8 cellular contexts compared by ENCODE assay signal in the genomic region with DNA sequence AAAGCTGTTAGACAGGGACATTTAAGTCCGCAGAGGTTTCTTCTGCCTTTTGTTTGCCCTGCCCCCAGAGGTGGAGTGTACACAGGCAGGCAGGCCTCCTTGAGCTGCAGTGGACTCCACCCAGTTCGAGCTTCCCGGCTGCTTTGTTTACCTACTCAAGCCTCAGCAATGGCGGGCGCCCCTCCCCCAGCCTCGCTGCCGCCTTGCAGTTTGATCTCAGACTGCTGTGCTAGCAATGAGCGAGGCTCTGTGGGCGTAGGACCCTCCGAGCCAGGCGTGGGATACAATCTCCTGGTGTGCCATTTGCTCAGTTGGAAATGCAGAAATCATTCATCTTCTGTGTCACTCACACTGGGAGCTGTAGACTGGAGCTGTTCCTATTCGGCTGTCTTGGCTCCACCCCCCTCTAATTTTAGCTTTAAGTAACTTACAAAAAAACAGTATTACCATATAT.
A peak's percentile ranks its signal among the peaks of the same experiment; 100 is the strongest.
DNase-seq lines count a peak whose midpoint lies in the region; ATAC-seq and TF ChIP-seq lines count a peak whose summit lies in the region.
"Not testable (repeated sequence)": the region's sequence is repeated elsewhere in the genome, so short reads cannot be mapped to it uniquely, and the experiment has no call there.

No MANE protein-coding gene starts in this region.

- peaks cover 16% of the 10 kb centered on the region for H3K36me3 Mint-ChIP-seq in endodermal cell (ENCODE audit: low read depth)

- H3K4me1 Mint-ChIP-seq in endodermal cell = peaks cover 11% of the 10 kb centered on the region

- not testable (repeated sequence) for H3K9me3 ChIP-seq in HAP-1; Panc1 (ENCODE audit: control insufficient read depth, insufficient read depth, low read depth, low read length)
- H3K9me3 ChIP-seq in endodermal cell (ENCODE audit: control insufficient read depth, low read length) = peaks cover 16% of the 10 kb centered on the region

- H3K4me1 ChIP-seq in HAP-1; Panc1 (ENCODE audit: control insufficient read depth, insufficient read depth, low read length); endodermal cell (ENCODE audit: control insufficient read depth, insufficient read depth, low read length): not testable (repeated sequence)

- ATAC-seq in Panc1 = peak; percentile 92

- H3K27me3 Mint-ChIP-seq in endodermal cell (ENCODE audit: insufficient read depth) = not testable (repeated sequence)

- 88 to 90% methylated on average over 5 to 9 of the region's 12 CpGs for WGBS in endodermal cell (ENCODE audit: insufficient coverage in 1 of 2, insufficient read length in 1 of 2), 2 experiments

- H3K4me3 ChIP-seq in HAP-1 (peak overlapping the region; percentile 22), Panc1 (ENCODE audit: low read depth in 2 of 2, low read length in 2 of 2) (peak overlapping the region; percentile 34 to 59), endodermal cell (ENCODE audit: low read length) (peak overlapping the region; percentile 40)

- not testable (repeated sequence) for H3K27ac Mint-ChIP-seq in endodermal cell

- intact Hi-C loops in Panc1 (cut with micrococcal nuclease; ENCODE audit: unreplicated experiment) = not testable (repeated sequence)

- peaks cover 30% of the 10 kb centered on the region for H3K9me3 Mint-ChIP-seq in endodermal cell

- not testable (repeated sequence) for H3K36me3 ChIP-seq in HAP-1 (replicated peaks); Panc1 (ENCODE audit: control insufficient read depth, insufficient read depth, low read length)
- peaks cover 12% of the 10 kb centered on the region for H3K36me3 ChIP-seq in endodermal cell (ENCODE audit: control insufficient read depth, insufficient read depth, low read length)

- TF ChIP-seq CTCF in 22Rv1 (IDR thresholded peaks at IDR 0.05) = peak; percentile 19; the same call in 1 of the 2 replicates
- TF ChIP-seq CTCF in Panc1 (IDR thresholded peaks at IDR 0.05); endodermal cell (conservative IDR thresholded peaks at IDR 0.05): not testable (repeated sequence)

- POLR2A ChIA-PET in Panc1 (lab: Charles Lee) = not testable (repeated sequence)

- not testable (repeated sequence) for BruUV-seq in Panc1 (replicated peaks; lab: Mats Ljungman, UMichigan)

- in situ Hi-C loops in HAP-1 (cut with MboI; ENCODE audit: low sequenced_read_pairs); Panc1 (cut with HindIII; ENCODE audit: low pct_unique_long_range_greater_than_20kb, low sequenced_read_pairs): not testable (repeated sequence)

- CTCF ChIA-PET in Panc1 (lab: Charles Lee) = not testable (repeated sequence)

- not testable (repeated sequence) for H3K4me3 Mint-ChIP-seq in endodermal cell

- DNase-seq in DMS153 (lab: John Stamatoyannopoulos, UW) (peak; percentile 54), HAP-1 (ENCODE audit: low spot score in 2 of 2) (peak in 1 of 2 experiments; percentile 67), NCI-H146 (lab: John Stamatoyannopoulos, UW) (peak; percentile 31), NCI-H510A (lab: John Stamatoyannopoulos, UW) (peak; percentile 27), T1000 (lab: John Stamatoyannopoulos, UW) (peak; percentile 22)
- DNase-seq in Panc1 (ENCODE audit: low read depth, low spot score); endodermal cell: not testable (repeated sequence)

- H3K27me3 ChIP-seq in HAP-1 (ENCODE audit: low read depth); Panc1 (ENCODE audit: control insufficient read depth, insufficient read depth, low read length); endodermal cell (ENCODE audit: control insufficient read depth, insufficient read depth, low read length, poor library complexity, severe bottlenecking): not testable (repeated sequence)

- not testable (repeated sequence) for H3K9ac ChIP-seq in endodermal cell (ENCODE audit: extremely low read depth, low read length, poor library complexity, severe bottlenecking)

- peak overlapping the region; percentile 43 for H3K27ac ChIP-seq in 22Rv1
- H3K27ac ChIP-seq in Panc1 (ENCODE audit: low read length) = peak overlapping the region; percentile 52
- H3K27ac ChIP-seq in endodermal cell (ENCODE audit: low read depth, low read length) = not testable (repeated sequence)
